Comparison of ENCODE assay signal across 1 cellular context in the genomic region with DNA sequence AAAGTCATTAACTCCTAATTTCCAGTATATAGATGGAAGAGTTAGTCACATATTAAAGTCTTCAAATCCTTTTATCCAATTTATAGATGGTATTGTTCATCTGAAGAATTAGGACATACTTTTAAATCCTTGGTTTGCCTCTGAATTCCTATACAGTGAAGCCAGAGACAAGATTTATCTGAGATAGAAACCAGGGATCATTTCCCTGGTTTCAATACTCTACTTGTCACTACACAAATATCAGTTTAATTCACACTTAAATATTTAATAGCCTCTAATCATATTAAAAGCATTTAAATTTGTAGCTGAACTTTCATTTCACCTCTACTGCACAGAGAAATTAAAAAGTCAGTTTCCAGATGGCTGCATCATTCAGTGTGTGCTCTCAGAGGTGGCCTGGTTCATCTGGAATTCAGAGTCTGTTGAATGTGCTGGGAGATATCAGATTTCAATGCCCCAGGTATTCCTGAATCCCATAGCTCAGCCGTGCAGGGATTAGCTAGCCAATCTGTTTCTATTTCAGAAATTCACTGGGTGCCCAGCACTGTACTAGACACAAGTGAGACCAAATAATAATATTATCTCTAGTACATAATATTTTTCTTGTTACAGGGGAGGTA.
TF ChIP-seq lines count a peak whose summit lies in the region.

No MANE protein-coding gene starts in this region.

TF ChIP-seq in HEK293, 187 proteins besides CTCF, POLR2A, EP300 and RAD21 (continued from another document):
- TF ChIP-seq, protein P1, sequence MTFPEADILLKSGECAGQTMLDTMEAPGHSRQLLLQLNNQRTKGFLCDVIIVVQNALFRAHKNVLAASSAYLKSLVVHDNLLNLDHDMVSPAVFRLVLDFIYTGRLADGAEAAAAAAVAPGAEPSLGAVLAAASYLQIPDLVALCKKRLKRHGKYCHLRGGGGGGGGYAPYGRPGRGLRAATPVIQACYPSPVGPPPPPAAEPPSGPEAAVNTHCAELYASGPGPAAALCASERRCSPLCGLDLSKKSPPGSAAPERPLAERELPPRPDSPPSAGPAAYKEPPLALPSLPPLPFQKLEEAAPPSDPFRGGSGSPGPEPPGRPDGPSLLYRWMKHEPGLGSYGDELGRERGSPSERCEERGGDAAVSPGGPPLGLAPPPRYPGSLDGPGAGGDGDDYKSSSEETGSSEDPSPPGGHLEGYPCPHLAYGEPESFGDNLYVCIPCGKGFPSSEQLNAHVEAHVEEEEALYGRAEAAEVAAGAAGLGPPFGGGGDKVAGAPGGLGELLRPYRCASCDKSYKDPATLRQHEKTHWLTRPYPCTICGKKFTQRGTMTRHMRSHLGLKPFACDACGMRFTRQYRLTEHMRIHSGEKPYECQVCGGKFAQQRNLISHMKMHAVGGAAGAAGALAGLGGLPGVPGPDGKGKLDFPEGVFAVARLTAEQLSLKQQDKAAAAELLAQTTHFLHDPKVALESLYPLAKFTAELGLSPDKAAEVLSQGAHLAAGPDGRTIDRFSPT (tag by site-specific recombination; IDR thresholded peaks at IDR 0.05), result no peak
- TF ChIP-seq ZNF785 (tag by site-specific recombination; IDR thresholded peaks at IDR 0.05) (no peak), ZNF677 (tag by site-specific recombination; IDR thresholded peaks at IDR 0.05) (no peak)
